In genomic region chr2:74778381-74779371, GRCh38 we compare ENCODE assay signal across 11 cellular contexts. TPM values are rescaled to one million over a fixed set of nuclear protein-coding genes. Genes with fewer than 3 reads are reported as not detected.
DNase-seq lines count a peak whose midpoint lies in the region; ATAC-seq, FAIRE-seq and TF ChIP-seq lines count a peak whose summit lies in the region.
"Had no signal": no experiment of that assay in that cellular context is flagged by ENCODE, and none has a peak within 500 bp of the region (broad histone marks: within the 10 kb centered on the region; RNA-seq: fewer than 3 reads in every experiment).

No MANE protein-coding gene starts in this region.

- H3K27ac ChIP-seq in GM12878 (ENCODE audit: control insufficient read depth, insufficient read depth): no peak overlapping the region
- H3K27ac ChIP-seq: pancreas had no signal

- H3K36me3 Mint-ChIP-seq in nephron progenitor cell (ENCODE audit: low read depth) (no peaks in the 10 kb centered on the region), HFFc6 (ENCODE audit: low read depth) (no peaks in the 10 kb centered on the region)
- no peaks in the 10 kb centered on the region for H3K36me3 Mint-ChIP-seq in activated CD4-positive, alpha-beta memory T cell treated with anti-CD3 and anti-CD28 coated beads for 36 hours
- H3K36me3 Mint-ChIP-seq in activated CD4-positive, alpha-beta memory T cell treated with anti-CD3 and anti-CD28 coated beads, Interleukin-2, amount 10 ng/mL, durations not matched to agents 7 days and 5 days (ENCODE audit: low read depth): no peaks in the 10 kb centered on the region

- POLR2A ChIA-PET in GM12878 (lab: Charles Lee): interaction anchor here (1.0 kb wide), 1 partner anchor 60 kb away, joined by 4 read pairs; no protein-coding TSS in a partner anchor
- POLR2A ChIA-PET in activated CD4-positive, alpha-beta memory T cell treated with anti-CD3 and anti-CD28 coated beads for 36 hours (lab: Charles Lee): no interaction called here
- POLR2A ChIA-PET in activated CD4-positive, alpha-beta memory T cell treated with anti-CD3 and anti-CD28 coated beads, Interleukin-2, amount 10 ng/mL, durations not matched to agents 7 days and 5 days (lab: Charles Lee): no interaction called here

- H2AFZ ChIP-seq in GM12878 (ENCODE audit: control insufficient read depth, low read depth, low read length): no peak overlapping the region

- no peak for FAIRE-seq in GM12878 (lab: Jason Lieb, UNC)
- FAIRE-seq: pancreas had no signal

- intact Hi-C loops in GM12878 (cut with micrococcal nuclease; ENCODE audit: unreplicated experiment): no loop called here
- intact Hi-C loops in activated CD4-positive, alpha-beta memory T cell treated with anti-CD3 and anti-CD28 coated beads for 36 hours (cut with micrococcal nuclease): no loop called here

- no peaks in the 10 kb centered on the region for H3K27me3 ChIP-seq in GM12878 (replicated peaks in 1 of 2; ENCODE audit: control insufficient read depth in 2 of 2, insufficient read depth in 2 of 2, low read length in 1 of 2)
- H3K27me3 ChIP-seq: pancreas had no signal

- peak; percentile 42 for ATAC-seq in GM12878

- no peak for TF ChIP-seq EP300 in GM12878 (IDR thresholded peaks at IDR 0.05; ENCODE audit: borderline replicate concordance in 1 of 2, control insufficient read depth in 1 of 2, low read depth in 2 of 2, low read length in 2 of 2)

- no peaks in the 10 kb centered on the region for H3K79me2 ChIP-seq in GM12878 (ENCODE audit: control insufficient read depth, insufficient read depth, low read length)

- H3K27me3 Mint-ChIP-seq in nephron progenitor cell (ENCODE audit: low read depth, poor library complexity) (peaks cover 6% of the 10 kb centered on the region), HFFc6 (ENCODE audit: insufficient read depth) (peaks cover 5% of the 10 kb centered on the region)
- no peaks in the 10 kb centered on the region for H3K27me3 Mint-ChIP-seq in activated CD4-positive, alpha-beta memory T cell treated with anti-CD3 and anti-CD28 coated beads for 36 hours
- peaks cover 5% of the 10 kb centered on the region for H3K27me3 Mint-ChIP-seq in activated CD4-positive, alpha-beta memory T cell treated with anti-CD3 and anti-CD28 coated beads, Interleukin-2, amount 10 ng/mL, durations not matched to agents 7 days and 5 days

- no peak for TF ChIP-seq POLR2A in GM12878 (IDR thresholded peaks at IDR 0.05; ENCODE audit: low read depth, low read length)

- H3K4me2 ChIP-seq in GM12878 (ENCODE audit: control insufficient read depth, insufficient read depth): no peak overlapping the region

- peak; percentile 40 for DNase-seq in GM03348 (ENCODE audit: low spot score)
- peak; percentile 56 for DNase-seq in NCI-H1694 (lab: John Stamatoyannopoulos, UW)
- DNase-seq in GM12878 (ENCODE audit: low read depth, low spot score): no peak
- peak; percentile 65 for DNase-seq in nephron progenitor cell
- DNase-seq in activated CD4-positive, alpha-beta memory T cell treated with anti-CD3 and anti-CD28 coated beads for 36 hours: no peak
- DNase-seq in activated CD4-positive, alpha-beta memory T cell treated with anti-CD3 and anti-CD28 coated beads, Interleukin-2, amount 10 ng/mL, durations not matched to agents 7 days and 5 days: no peak
- DNase-seq in inferior parietal cortex (ENCODE audit: extremely low spot score): no peak
- no peak for DNase-seq in HFFc6
- DNase-seq: activated CD4-positive, alpha-beta T cell treated with anti-CD3 and anti-CD28 coated beads, Interleukin-2, amount 50 U/mL, for 1 hour; dermis blood vessel endothelial cell; pancreas had no signal

- no peak overlapping the region for H3K9ac ChIP-seq in GM12878 (ENCODE audit: control insufficient read depth, insufficient read depth, low read length)

- peaks cover 11% of the 10 kb centered on the region for H3K4me1 ChIP-seq in GM12878 (ENCODE audit: control insufficient read depth, insufficient read depth, low read length)
- H3K4me1 ChIP-seq: pancreas had no signal

- no TSS peak for BruUV-seq in GM12878 (replicated peaks; lab: Mats Ljungman, UMichigan)

- H4K20me1 ChIP-seq in GM12878 (ENCODE audit: control insufficient read depth, insufficient read depth): no peaks in the 10 kb centered on the region

- H3K4me3 Mint-ChIP-seq in nephron progenitor cell: peak overlapping the region; percentile 54
- H3K4me3 Mint-ChIP-seq in activated CD4-positive, alpha-beta memory T cell treated with anti-CD3 and anti-CD28 coated beads for 36 hours: no peak overlapping the region
- no peak overlapping the region for H3K4me3 Mint-ChIP-seq in activated CD4-positive, alpha-beta memory T cell treated with anti-CD3 and anti-CD28 coated beads, Interleukin-2, amount 10 ng/mL, durations not matched to agents 7 days and 5 days
- H3K4me3 Mint-ChIP-seq in HFFc6: no peak overlapping the region

- H3K36me3 ChIP-seq in GM12878 (ENCODE audit: control insufficient read depth in 2 of 2, insufficient read depth in 2 of 2, low read length in 1 of 2): no peaks in the 10 kb centered on the region
- H3K36me3 ChIP-seq: pancreas had no signal

- H3K4me1 Mint-ChIP-seq in nephron progenitor cell (peaks cover 24% of the 10 kb centered on the region), HFFc6 (ENCODE audit: low read depth) (peaks cover 7% of the 10 kb centered on the region)
- peaks cover 12% of the 10 kb centered on the region for H3K4me1 Mint-ChIP-seq in activated CD4-positive, alpha-beta memory T cell treated with anti-CD3 and anti-CD28 coated beads for 36 hours (ENCODE audit: low read depth)
- peaks cover 16% of the 10 kb centered on the region for H3K4me1 Mint-ChIP-seq in activated CD4-positive, alpha-beta memory T cell treated with anti-CD3 and anti-CD28 coated beads, Interleukin-2, amount 10 ng/mL, durations not matched to agents 7 days and 5 days

- in situ Hi-C loops in GM12878 (cut with MboI): no loop called here

- SMC1A ChIA-PET in GM12878 (lab: Charles Lee; ENCODE audit: uncharacterized antibody, unreplicated experiment): interaction anchor here (1.2 to 1.8 kb wide), 2 partner anchors 12 to 13 kb away, joined by 3 to 5 read pairs; no protein-coding TSS in a partner anchor

- no peaks in the 10 kb centered on the region for H3K9me3 ChIP-seq in GM12878 (replicated peaks; ENCODE audit: control insufficient read depth, insufficient read depth, low read length)
- H3K9me3 ChIP-seq: pancreas had no signal

- peak overlapping the region; percentile 99 for H3K27ac Mint-ChIP-seq in nephron progenitor cell
- H3K27ac Mint-ChIP-seq in activated CD4-positive, alpha-beta memory T cell treated with anti-CD3 and anti-CD28 coated beads for 36 hours: no peak overlapping the region
- no peak overlapping the region for H3K27ac Mint-ChIP-seq in activated CD4-positive, alpha-beta memory T cell treated with anti-CD3 and anti-CD28 coated beads, Interleukin-2, amount 10 ng/mL, durations not matched to agents 7 days and 5 days
- H3K27ac Mint-ChIP-seq in HFFc6: no peak overlapping the region

- CTCF ChIA-PET in GM12878 (lab: Yijun Ruan, JAX): interaction anchor here (1.0 kb wide), 1 partner anchor 56 kb away, joined by 3 read pairs; no protein-coding TSS in a partner anchor
- CTCF ChIA-PET in activated CD4-positive, alpha-beta memory T cell treated with anti-CD3 and anti-CD28 coated beads for 36 hours (lab: Charles Lee): no interaction called here
- CTCF ChIA-PET in activated CD4-positive, alpha-beta memory T cell treated with anti-CD3 and anti-CD28 coated beads, Interleukin-2, amount 10 ng/mL, durations not matched to agents 7 days and 5 days (lab: Charles Lee): no interaction called here

- RAD21 ChIA-PET in GM12878 (lab: Charles Lee; ENCODE audit: unreplicated experiment): no interaction called here

- 76% methylated on average over 18 of the region's 18 CpGs for WGBS in GM12878 (ENCODE audit: insufficient coverage, insufficient replicate concordance, low lambda C conversion rate, missing lambda C conversion rate)

- H3K4me3 ChIP-seq in GM12878: no peak overlapping the region
- H3K4me3 ChIP-seq: pancreas had no signal

- H3K9me3 Mint-ChIP-seq in nephron progenitor cell: peaks cover 17% of the 10 kb centered on the region
- H3K9me3 Mint-ChIP-seq in activated CD4-positive, alpha-beta memory T cell treated with anti-CD3 and anti-CD28 coated beads for 36 hours: no peaks in the 10 kb centered on the region
- no peaks in the 10 kb centered on the region for H3K9me3 Mint-ChIP-seq in activated CD4-positive, alpha-beta memory T cell treated with anti-CD3 and anti-CD28 coated beads, Interleukin-2, amount 10 ng/mL, durations not matched to agents 7 days and 5 days
- no peaks in the 10 kb centered on the region for H3K9me3 Mint-ChIP-seq in HFFc6

- TF ChIP-seq RAD21 in GM12878 (IDR thresholded peaks at IDR 0.05; ENCODE audit: insufficient read depth, low read depth, low read length): no peak

- TF ChIP-seq CTCF in GM12878 (IDR thresholded peaks at IDR 0.05 in 2 of 3, conservative IDR thresholded peaks at IDR 0.05 in 1 of 3; ENCODE audit: control insufficient read depth in 2 of 3, extremely low read depth in 1 of 3, insufficient read depth in 1 of 3, low read depth in 3 of 3, low read length in 3 of 3) (no peak), nephron progenitor cell (IDR thresholded peaks at IDR 0.05) (no peak), HFFc6 (IDR thresholded peaks at IDR 0.05) (no peak)

TF ChIP-seq in GM12878, 131 proteins besides CTCF, POLR2A, EP300 and RAD21 (continues in another document):
- 0 out of 2 replicates have a peak, but pooled peaks have one; percentile 22 for TF ChIP-seq GATAD2B (conservative IDR thresholded peaks at IDR 0.05; ENCODE audit: low read depth)

RNA-seq across cellular contexts. Expression of gene HK2, which starts 55.3 kb away (rescaled TPM):
- total RNA-seq in GM12878 (2013; cell fraction: nucleolus; rRNA removed): 63.6 and 80.5 TPM in 2 replicates
- total RNA-seq in GM12878 (2014; rRNA removed) (16.1 and 16.3 TPM in 2 replicates), GM12878 (2014; rRNA removed; fragmentation: Illumina TruSeq; extraction: Trizol) (17.9 and 18.1 TPM in 2 replicates), GM12878 (2021) (36.4 and 38.9 TPM in 2 replicates)
- 19.0 TPM for polyA plus RNA-seq in GM12878 (2011; ENCODE audit: low read depth)
- polyA plus RNA-seq in GM12878 (2011; rRNA removed) (52.7 and 73.1 TPM in 2 replicates), GM12878 (2014; fragmentation: Illumina TruSeq; extraction: Trizol) (21.7 and 23.6 TPM in 2 replicates), GM12878 (2014; fragmentation: Nextera tagmentation; extraction: Ambion mirVana) (1 to 10 TPM; 5.0 to 6.4 TPM), GM12878 (2014; rRNA removed) (20.7 and 22.8 TPM in 2 replicates), GM12878 (2016; fragmentation: Nextera tagmentation; extraction: Ambion mirVana) (10 to 100 TPM; 19.6 to 21.3 TPM)
- polyA plus RNA-seq in GM12878 (2011; cell fraction: cytosol; rRNA removed): 48.9 and 55.8 TPM in 2 replicates
- 79.9 and 80.2 TPM in 2 replicates for polyA plus RNA-seq in GM12878 (2011; cell fraction: nucleus; rRNA removed)
- 27.4 and 47.4 TPM in 2 replicates for polyA plus RNA-seq in GM12878 (2012)
- polyA minus RNA-seq in GM12878 (2011; rRNA and poly(A)+ RNA removed): 164 and 192 TPM in 2 replicates
- polyA minus RNA-seq in GM12878 (2011; cell fraction: cytosol; rRNA and poly(A)+ RNA removed): 50.4 and 50.6 TPM in 2 replicates
- 58.2 and 72.9 TPM in 2 replicates for polyA minus RNA-seq in GM12878 (2011; cell fraction: nucleus; rRNA and poly(A)+ RNA removed)
- total RNA-seq in activated CD4-positive, alpha-beta memory T cell treated with anti-CD3 and anti-CD28 coated beads for 36 hours: 10 to 100 TPM; 53.5 to 53.7 TPM
- total RNA-seq in activated CD4-positive, alpha-beta memory T cell treated with anti-CD3 and anti-CD28 coated beads, Interleukin-2, amount 10 ng/mL, durations not matched to agents 7 days and 5 days: 10 to 100 TPM; 36.8 to 37.8 TPM
- total RNA-seq in HFFc6 (2021; fragmentation: NEBNext Ultra II Directional; extraction: Animal tissue kit (Norgen Biotek cat#: 25700)): 10 to 100 TPM; 26.2 to 51.3 (median 28.4) TPM

Comparison
In these comparisons a context has a peak if more than half of its experiments do, and no peak if none do; other contexts are left out.
1. DNase-seq: peak in GM03348 (single experiment), NCI-H1694 (single experiment) and nephron progenitor cell (single experiment); none in GM12878 (single experiment), activated CD4-positive, alpha-beta memory T cell treated with anti-CD3 and anti-CD28 coated beads for 36 hours (single experiment), activated CD4-positive, alpha-beta memory T cell treated with anti-CD3 and anti-CD28 coated beads, Interleukin-2, amount 10 ng/mL, durations not matched to agents 7 days and 5 days (single experiment), inferior parietal cortex (single experiment) and HFFc6 (single experiment).